ENCODE assay signal across 8 cellular contexts in the genomic region with DNA sequence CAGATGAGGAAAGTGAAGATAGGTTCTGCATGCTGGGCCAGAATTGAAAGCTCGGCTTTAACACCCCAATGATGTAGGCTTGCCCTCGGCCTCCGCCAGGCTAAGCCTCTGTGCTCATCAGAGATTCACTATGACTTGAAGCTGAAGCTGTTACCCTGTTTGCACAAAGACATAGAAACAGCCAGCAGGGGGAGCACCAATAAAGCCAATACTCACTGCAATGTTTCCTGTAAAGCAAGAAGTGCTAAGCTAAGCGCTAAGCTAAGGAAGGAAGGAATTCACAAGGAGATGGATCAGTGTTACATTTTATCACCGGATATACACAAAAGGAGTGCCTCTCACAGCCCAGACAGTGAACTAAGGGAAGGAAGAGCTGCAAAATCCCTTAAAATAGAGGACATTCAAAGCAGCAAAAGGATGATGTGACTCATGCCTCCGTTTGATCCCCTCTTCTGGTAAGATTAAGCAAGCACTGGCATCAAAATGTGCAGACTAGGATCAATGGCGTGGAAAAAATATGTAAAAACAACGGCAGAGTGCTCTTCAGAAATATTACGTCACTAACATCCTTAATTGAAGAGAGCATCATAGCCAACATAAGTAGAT.
A peak's percentile ranks its signal among the peaks of the same experiment; 100 is the strongest.
DNase-seq lines count a peak whose midpoint lies in the region; ATAC-seq and TF ChIP-seq lines count a peak whose summit lies in the region.

No MANE protein-coding gene starts in this region.

- no peaks in the 10 kb centered on the region for H3K9me3 ChIP-seq in tibial artery

- no peak overlapping the region for H3K27ac ChIP-seq in tibial artery

- peaks cover 0 to 9% of the 10 kb centered on the region in 2 donors for H3K27me3 ChIP-seq in tibial artery

- intact Hi-C loops in tibial artery (cut with DNase I; ENCODE audit: low total_unique reads) = no loop called here

- in situ Hi-C loops in KBM-7 (cut with MboI; ENCODE audit: low pct_unique_long_range_greater_than_20kb, low sequenced_read_pairs) = no loop called here

- H3K36me3 ChIP-seq in tibial artery = no peaks in the 10 kb centered on the region

- H3K4me3 ChIP-seq in fibroblast of pulmonary artery (replicated peaks; ENCODE audit: low read depth, low read length) (no peak overlapping the region), tibial artery (no peak overlapping the region)

- peak; percentile 95 for ATAC-seq in GM21786 (IDR thresholded peaks at IDR 0.05; ENCODE audit: unreplicated experiment)

- TF ChIP-seq CTCF in fibroblast of pulmonary artery (IDR thresholded peaks at IDR 0.05; ENCODE audit: low read length, missing control alignments) = peak; percentile 94
- TF ChIP-seq CTCF in tibial artery (IDR thresholded peaks at IDR 0.05) = peak; percentile 61 to 73

- H3K4me1 ChIP-seq in tibial artery = no peaks in the 10 kb centered on the region

- DNase-seq in ELF-1 (ENCODE audit: low read depth, low spot score) (peak; percentile 88), KBM-7 (peak; percentile 77), OCI-M2 (lab: John Stamatoyannopoulos, UW; ENCODE audit: unreplicated experiment) (peak; percentile 6), fibroblast of pulmonary artery (ENCODE audit: low read depth) (peak; percentile 85), occipital lobe (lab: John Stamatoyannopoulos, UW) (peak; percentile 81), tibial artery (peak in 1 of 2 donors; percentile 69)
- peak; percentile 82 to 83 for DNase-seq in activated T-cell treated with anti-CD3 and anti-CD28 coated beads, Interleukin-2, amount 50 U/mL, for 48 hours
